16 cellular contexts compared by ENCODE assay signal in the genomic region with DNA sequence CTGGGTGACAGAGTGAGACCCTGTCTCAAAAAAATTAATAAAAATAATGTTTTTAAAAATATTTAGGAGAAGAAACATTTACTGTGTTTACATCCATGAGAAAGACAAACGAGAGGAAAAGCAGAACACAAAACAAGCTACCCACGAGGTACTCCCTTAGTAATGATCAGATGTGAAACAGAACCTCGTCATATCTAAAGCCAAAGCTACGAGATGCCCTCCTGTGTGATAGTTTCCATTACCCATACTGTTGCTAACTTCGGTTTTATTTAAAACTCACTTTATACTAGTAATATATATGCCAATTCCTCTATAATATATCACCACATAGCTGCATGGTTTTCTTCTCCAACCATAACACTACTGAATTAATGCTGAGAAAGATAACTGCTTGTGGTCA. TPM values are rescaled to one million over a fixed set of nuclear protein-coding genes. Genes with fewer than 3 reads are reported as not detected.
DNase-seq lines count a peak whose midpoint lies in the region; ATAC-seq and TF ChIP-seq lines count a peak whose summit lies in the region.
"Had no signal": no experiment of that assay in that cellular context is flagged by ENCODE, and none has a peak within 500 bp of the region (broad histone marks: within the 10 kb centered on the region; RNA-seq: fewer than 3 reads in every experiment).

No MANE protein-coding gene starts in this region.

- H3K4me3 Mint-ChIP-seq in activated CD8-positive, alpha-beta T cell treated with anti-CD3 and anti-CD28 coated beads for 36 hours: no peak overlapping the region
- no peak overlapping the region for H3K4me3 Mint-ChIP-seq in activated CD8-positive, alpha-beta T cell treated with anti-CD3 and anti-CD28 coated beads, Interleukin-2, amount 10 ng/mL, durations not matched to agents 7 days and 5 days
- no peak overlapping the region for H3K4me3 Mint-ChIP-seq in activated naive CD8-positive, alpha-beta T cell treated with anti-CD3 and anti-CD28 coated beads, Interleukin-2, amount 50 U/mL, for 24 hours
- H3K4me3 Mint-ChIP-seq in activated naive CD8-positive, alpha-beta T cell treated with anti-CD3 and anti-CD28 coated beads for 36 hours: no peak overlapping the region
- H3K4me3 Mint-ChIP-seq: B cell; CD4-positive, alpha-beta T cell; CD8-positive, alpha-beta T cell had no signal

- CTCF ChIA-PET in activated CD8-positive, alpha-beta T cell treated with anti-CD3 and anti-CD28 coated beads for 36 hours (lab: Charles Lee): interaction anchor here (0.8 to 8.9 kb wide), 10 partner anchors 9 to 395 kb away, joined by 3 to 62 read pairs (median 3); no protein-coding TSS in a partner anchor
- CTCF ChIA-PET in activated CD8-positive, alpha-beta T cell treated with anti-CD3 and anti-CD28 coated beads, Interleukin-2, amount 10 ng/mL, durations not matched to agents 7 days and 5 days (lab: Charles Lee): interaction anchor here (0.6 to 3.2 kb wide), 5 partner anchors 11 to 393 kb away, joined by 3 to 19 read pairs (median 9); no protein-coding TSS in a partner anchor

- no peaks in the 10 kb centered on the region for H3K27me3 Mint-ChIP-seq in activated CD8-positive, alpha-beta T cell treated with anti-CD3 and anti-CD28 coated beads for 36 hours
- no peaks in the 10 kb centered on the region for H3K27me3 Mint-ChIP-seq in activated CD8-positive, alpha-beta T cell treated with anti-CD3 and anti-CD28 coated beads, Interleukin-2, amount 10 ng/mL, durations not matched to agents 7 days and 5 days (ENCODE audit: low read depth)
- H3K27me3 Mint-ChIP-seq in activated naive CD8-positive, alpha-beta T cell treated with anti-CD3 and anti-CD28 coated beads, Interleukin-2, amount 50 U/mL, for 24 hours: no peaks in the 10 kb centered on the region
- no peaks in the 10 kb centered on the region for H3K27me3 Mint-ChIP-seq in activated naive CD8-positive, alpha-beta T cell treated with anti-CD3 and anti-CD28 coated beads for 36 hours
- H3K27me3 Mint-ChIP-seq: B cell; CD4-positive, alpha-beta T cell had no signal

- intact Hi-C loops in activated CD8-positive, alpha-beta T cell treated with anti-CD3 and anti-CD28 coated beads for 36 hours (cut with micrococcal nuclease): no loop called here

- no peak overlapping the region for H3K27ac Mint-ChIP-seq in activated CD8-positive, alpha-beta T cell treated with anti-CD3 and anti-CD28 coated beads for 36 hours
- no peak overlapping the region for H3K27ac Mint-ChIP-seq in activated CD8-positive, alpha-beta T cell treated with anti-CD3 and anti-CD28 coated beads, Interleukin-2, amount 10 ng/mL, durations not matched to agents 7 days and 5 days
- no peak overlapping the region for H3K27ac Mint-ChIP-seq in activated naive CD8-positive, alpha-beta T cell treated with anti-CD3 and anti-CD28 coated beads, Interleukin-2, amount 50 U/mL, for 24 hours
- no peak overlapping the region for H3K27ac Mint-ChIP-seq in activated naive CD8-positive, alpha-beta T cell treated with anti-CD3 and anti-CD28 coated beads for 36 hours
- H3K27ac Mint-ChIP-seq: B cell; CD4-positive, alpha-beta T cell; CD8-positive, alpha-beta T cell had no signal

- TF ChIP-seq CTCF in activated CD8-positive, alpha-beta T cell treated with anti-CD3 and anti-CD28 coated beads for 36 hours (IDR thresholded peaks at IDR 0.05): no peak

- no peaks in the 10 kb centered on the region for H3K36me3 Mint-ChIP-seq in activated CD8-positive, alpha-beta T cell treated with anti-CD3 and anti-CD28 coated beads for 36 hours (ENCODE audit: low read depth)
- H3K36me3 Mint-ChIP-seq in activated CD8-positive, alpha-beta T cell treated with anti-CD3 and anti-CD28 coated beads, Interleukin-2, amount 10 ng/mL, durations not matched to agents 7 days and 5 days (ENCODE audit: low read depth): peaks cover 10% of the 10 kb centered on the region
- no peaks in the 10 kb centered on the region for H3K36me3 Mint-ChIP-seq in activated naive CD8-positive, alpha-beta T cell treated with anti-CD3 and anti-CD28 coated beads, Interleukin-2, amount 50 U/mL, for 24 hours (ENCODE audit: low read depth)
- H3K36me3 Mint-ChIP-seq in activated naive CD8-positive, alpha-beta T cell treated with anti-CD3 and anti-CD28 coated beads for 36 hours: peaks cover under 1% of the 10 kb centered on the region
- H3K36me3 Mint-ChIP-seq: CD8-positive, alpha-beta T cell had no signal

- peak; percentile 52 to 64 for ATAC-seq in activated CD4-positive, CD25-positive, alpha-beta regulatory T cell treated with anti-CD3 and anti-CD28 coated beads, Interleukin-2, amount 50 U/mL, for 24 hours
- ATAC-seq in activated CD8-positive, alpha-beta T cell treated with anti-CD3 and anti-CD28 coated beads for 36 hours: peak; percentile 55
- ATAC-seq in activated CD8-positive, alpha-beta T cell treated with anti-CD3 and anti-CD28 coated beads, Interleukin-2, amount 10 ng/mL, durations not matched to agents 7 days and 5 days: no peak
- peak; percentile 9 for ATAC-seq in activated naive CD8-positive, alpha-beta T cell treated with anti-CD3 and anti-CD28 coated beads, Interleukin-2, amount 50 U/mL, for 24 hours
- ATAC-seq: A549; CD8-positive, alpha-beta T cell had no signal

- DNase-seq in activated CD4-positive, CD25-positive, alpha-beta regulatory T cell (lab: John Stamatoyannopoulos, UW): no peak
- no peak for DNase-seq in activated CD8-positive, alpha-beta T cell treated with anti-CD3 and anti-CD28 coated beads for 36 hours
- no peak for DNase-seq in activated CD8-positive, alpha-beta T cell treated with anti-CD3 and anti-CD28 coated beads, Interleukin-2, amount 10 ng/mL, durations not matched to agents 7 days and 5 days
- DNase-seq in activated naive CD8-positive, alpha-beta T cell treated with anti-CD3 and anti-CD28 coated beads, Interleukin-2, amount 50 U/mL, for 24 hours: no peak
- DNase-seq in activated naive CD8-positive, alpha-beta T cell treated with anti-CD3 and anti-CD28 coated beads for 36 hours: no peak
- DNase-seq in SHP77 treated with DMSO at 0.1 percent for 48 hours (lab: John Stamatoyannopoulos, UW): no peak
- DNase-seq: AML-193; Caco-2; Calu3; CD4-positive, alpha-beta T cell; CD8-positive, alpha-beta T cell; DMS79 treated with DMSO at 0.1 percent for 48 hours; GF-D8 had no signal

- H3K9me3 Mint-ChIP-seq in activated CD8-positive, alpha-beta T cell treated with anti-CD3 and anti-CD28 coated beads for 36 hours: peaks cover 4% of the 10 kb centered on the region
- H3K9me3 Mint-ChIP-seq in activated CD8-positive, alpha-beta T cell treated with anti-CD3 and anti-CD28 coated beads, Interleukin-2, amount 10 ng/mL, durations not matched to agents 7 days and 5 days (ENCODE audit: insufficient read depth): peaks cover 4% of the 10 kb centered on the region
- H3K9me3 Mint-ChIP-seq in activated naive CD8-positive, alpha-beta T cell treated with anti-CD3 and anti-CD28 coated beads, Interleukin-2, amount 50 U/mL, for 24 hours: peaks cover 5% of the 10 kb centered on the region
- H3K9me3 Mint-ChIP-seq in activated naive CD8-positive, alpha-beta T cell treated with anti-CD3 and anti-CD28 coated beads for 36 hours: no peaks in the 10 kb centered on the region

- POLR2A ChIA-PET in activated CD8-positive, alpha-beta T cell treated with anti-CD3 and anti-CD28 coated beads for 36 hours (lab: Charles Lee): interaction anchor here (0.6 to 1.5 kb wide), 4 partner anchors 19 to 191 kb away, joined by 3 to 4 read pairs (median 3); no protein-coding TSS in a partner anchor
- POLR2A ChIA-PET in activated CD8-positive, alpha-beta T cell treated with anti-CD3 and anti-CD28 coated beads, Interleukin-2, amount 10 ng/mL, durations not matched to agents 7 days and 5 days (lab: Charles Lee): interaction anchor here (0.9 kb wide), 1 partner anchor 58 kb away, joined by 3 read pairs; no protein-coding TSS in a partner anchor

- peaks cover 8% of the 10 kb centered on the region for H3K4me1 Mint-ChIP-seq in activated CD8-positive, alpha-beta T cell treated with anti-CD3 and anti-CD28 coated beads for 36 hours (ENCODE audit: low read depth)
- H3K4me1 Mint-ChIP-seq in activated CD8-positive, alpha-beta T cell treated with anti-CD3 and anti-CD28 coated beads, Interleukin-2, amount 10 ng/mL, durations not matched to agents 7 days and 5 days (ENCODE audit: low read depth): peaks cover 4% of the 10 kb centered on the region
- peaks cover 10% of the 10 kb centered on the region for H3K4me1 Mint-ChIP-seq in activated naive CD8-positive, alpha-beta T cell treated with anti-CD3 and anti-CD28 coated beads, Interleukin-2, amount 50 U/mL, for 24 hours
- H3K4me1 Mint-ChIP-seq in activated naive CD8-positive, alpha-beta T cell treated with anti-CD3 and anti-CD28 coated beads for 36 hours: peaks cover 3% of the 10 kb centered on the region
- H3K4me1 Mint-ChIP-seq: B cell had no signal

RNA-seq across cellular contexts. Expression of a gene that starts 21.1 kb away (rescaled TPM):
- total RNA-seq in activated CD8-positive, alpha-beta T cell treated with anti-CD3 and anti-CD28 coated beads for 36 hours: 1 to 10 TPM; 3.7 to 4.7 TPM
- total RNA-seq in activated CD8-positive, alpha-beta T cell treated with anti-CD3 and anti-CD28 coated beads, Interleukin-2, amount 10 ng/mL, durations not matched to agents 7 days and 5 days: 10 to 100 TPM; 10.1 TPM
- 1 to 10 TPM; 2.3 to 2.6 TPM for total RNA-seq in activated naive CD8-positive, alpha-beta T cell treated with anti-CD3 and anti-CD28 coated beads for 36 hours
